In genomic region chr17:12407495-12407894, GRCh38 we compare ENCODE assay signal across 1 cellular context.
TF ChIP-seq lines count a peak whose summit lies in the region.

No MANE protein-coding gene starts in this region.

TF ChIP-seq in IMR-90, 13 proteins besides CTCF, POLR2A, EP300 and RAD21 (continued from another document):
- TF ChIP-seq USF2 (IDR thresholded peaks at IDR 0.05; ENCODE audit: low read depth, low read length) = no peak
- TF ChIP-seq MAFK (IDR thresholded peaks at IDR 0.05; ENCODE audit: low read depth, low read length) = no peak
